ENCODE assay signal across 14 cellular contexts in genomic region chr10:12212454-12212853, GRCh38. TPM values are rescaled to one million over a fixed set of nuclear protein-coding genes. Genes with fewer than 3 reads are reported as not detected.
DNase-seq lines count a peak whose midpoint lies in the region; ATAC-seq, FAIRE-seq and TF ChIP-seq lines count a peak whose summit lies in the region.
"Had no signal": no experiment of that assay in that cellular context is flagged by ENCODE, and none has a peak within 500 bp of the region (broad histone marks: within the 10 kb centered on the region; RNA-seq: fewer than 3 reads in every experiment).

No MANE protein-coding gene starts in this region.

- FAIRE-seq in GM19239 (lab: Jason Lieb, UNC) = no peak
- FAIRE-seq: A549 had no signal

- no peak overlapping the region for H3K4me2 ChIP-seq in OCI-LY3 (ENCODE audit: low read length)
- H3K4me2 ChIP-seq: A549 had no signal

- H3K27ac Mint-ChIP-seq in memory B cell = peak overlapping the region; percentile 68
- H3K27ac Mint-ChIP-seq: CD8-positive, alpha-beta T cell; H9 had no signal

- H3K27ac ChIP-seq in OCI-LY3 (ENCODE audit: low read length) (peak overlapping the region; percentile 36; the same call in 1 of the 2 replicates), body of pancreas (no peak overlapping the region)
- H3K27ac ChIP-seq: A549 had no signal

- no peaks in the 10 kb centered on the region for H3K27me3 Mint-ChIP-seq in memory B cell

- peaks cover 43% of the 10 kb centered on the region for H3K4me1 ChIP-seq in OCI-LY3 (ENCODE audit: low read length)
- H3K4me1 ChIP-seq in body of pancreas = peaks cover 13% of the 10 kb centered on the region
- H3K4me1 ChIP-seq: Caco-2 had no signal

- DNase-seq in NCI-H2107 (lab: John Stamatoyannopoulos, UW) (peak; percentile 16), memory B cell (ENCODE audit: low spot score in 2 of 2) (no peak), iPS-NIHi7 (ENCODE audit: extremely low spot score) (no peak), body of pancreas (no peak), GM19239 (ENCODE audit: insufficient read length, low spot score) (no peak)
- DNase-seq: Caco-2; CD8-positive, alpha-beta T cell; DMS53; GF-D8; GOT3; H9 had no signal

- H3K9me3 ChIP-seq in OCI-LY3 (ENCODE audit: insufficient read depth, low read length) = no peaks in the 10 kb centered on the region
- no peaks in the 10 kb centered on the region for H3K9me3 ChIP-seq in body of pancreas
- H3K9me3 ChIP-seq: Caco-2 had no signal

- H3K4me1 Mint-ChIP-seq in memory B cell = peaks cover 17% of the 10 kb centered on the region
- H3K4me1 Mint-ChIP-seq: H9 had no signal

- no peak for TF ChIP-seq POLR2A in body of pancreas (IDR thresholded peaks at IDR 0.05)

- no peak overlapping the region for H2AFZ ChIP-seq in OCI-LY3 (ENCODE audit: low read depth, low read length)

- H3K27me3 ChIP-seq in OCI-LY3 (ENCODE audit: low read depth, low read length) = no peaks in the 10 kb centered on the region
- H3K27me3 ChIP-seq in body of pancreas = no peaks in the 10 kb centered on the region

- H4K20me1 ChIP-seq in OCI-LY3 (ENCODE audit: insufficient read depth, low read length) = no peaks in the 10 kb centered on the region

- ATAC-seq in memory B cell (ENCODE audit: low read depth) (no peak), body of pancreas (no peak)
- ATAC-seq: A549; CD8-positive, alpha-beta T cell had no signal

- H3K4me3 Mint-ChIP-seq in memory B cell = no peak overlapping the region
- H3K4me3 Mint-ChIP-seq: CD14-positive monocyte; CD8-positive, alpha-beta T cell; H9 had no signal

- intact Hi-C loops in body of pancreas (cut with DNase I) = no loop called here

- TF ChIP-seq CTCF in OCI-LY3 (IDR thresholded peaks at IDR 0.05; ENCODE audit: low read depth, low read length) = no peak
- no peak for TF ChIP-seq CTCF in body of pancreas (IDR thresholded peaks at IDR 0.05)

- H3K36me3 Mint-ChIP-seq in memory B cell = peaks cover 33% of the 10 kb centered on the region

- H3K36me3 ChIP-seq in OCI-LY3 (replicated peaks; ENCODE audit: low read depth, low read length) (peaks cover 40% of the 10 kb centered on the region), body of pancreas (replicated peaks in 1 of 2; ENCODE audit: insufficient read depth in 1 of 2, low read depth in 2 of 2) (peaks cover 0 to 15% of the 10 kb centered on the region in 2 donors)

- H3K4me3 ChIP-seq in OCI-LY3 (ENCODE audit: low read length) = no peak overlapping the region
- H3K4me3 ChIP-seq in body of pancreas = no peak overlapping the region
- H3K4me3 ChIP-seq: A549 had no signal

- no peak overlapping the region for H3K9ac ChIP-seq in OCI-LY3 (ENCODE audit: low read length)

- H3K79me2 ChIP-seq in OCI-LY3 (ENCODE audit: low read length) = peaks cover 50% of the 10 kb centered on the region

- H3K9me3 Mint-ChIP-seq in memory B cell = no peaks in the 10 kb centered on the region
- H3K9me3 Mint-ChIP-seq: CD14-positive monocyte; CD8-positive, alpha-beta T cell; H9 had no signal

- WGBS in body of pancreas, 2 donors = 76 to 88% methylated on average over 3 of the region's 3 CpGs

RNA-seq across cellular contexts. Expression of gene CDC123, which starts 16.5 kb away (rescaled TPM):
- 10 to 100 TPM; 28.3 to 38.2 TPM for total RNA-seq in body of pancreas

RNA-seq across cellular contexts. Expression of gene NUDT5, which starts 16.8 kb away (rescaled TPM):
- 10 to 100 TPM; 20.8 to 33.6 TPM for total RNA-seq in body of pancreas
